ENCODE assay signal across 8 cellular contexts in genomic region chr2:227717687-227718567, GRCh38. TPM values are rescaled to one million over a fixed set of nuclear protein-coding genes. Genes with fewer than 3 reads are reported as not detected.
DNase-seq lines count a peak whose midpoint lies in the region; ATAC-seq and TF ChIP-seq lines count a peak whose summit lies in the region.

TSS of gene SLC19A3 (minus strand) at chr2:227718028. CDS start at chr2:227702318, 15,710 bp downstream.

- ATAC-seq in natural killer cell treated with Interleukin-12 subunit alpha and Interleukin-12 subunit beta and Interleukin-15 and Interleukin-18, amount 100 ng/mL, for 72 hours: no peak

- H3K36me3 ChIP-seq in WERI-Rb-1: no peaks in the 10 kb centered on the region

- peak within 1 kb of the TSS; percentile 53 to 87 (median 66) for H3K27ac Mint-ChIP-seq in nephron
- H3K27ac Mint-ChIP-seq in natural killer cell treated with Interleukin-12 subunit alpha and Interleukin-12 subunit beta and Interleukin-15 and Interleukin-18, amount 100 ng/mL, for 72 hours: no peak within 1 kb of the TSS

- H3K4me3 Mint-ChIP-seq in nephron: peak within 1 kb of the TSS; percentile 81 to 87 (median 83)
- H3K4me3 Mint-ChIP-seq in natural killer cell treated with Interleukin-12 subunit alpha and Interleukin-12 subunit beta and Interleukin-15 and Interleukin-18, amount 100 ng/mL, for 72 hours: no peak within 1 kb of the TSS

- H3K4me3 ChIP-seq in WERI-Rb-1 (ENCODE audit: low read depth, low read length): peak within 1 kb of the TSS; percentile 28

- H3K27me3 Mint-ChIP-seq in nephron (ENCODE audit: low read depth): peaks cover 24% of the 10 kb centered on the region
- H3K27me3 Mint-ChIP-seq in natural killer cell treated with Interleukin-12 subunit alpha and Interleukin-12 subunit beta and Interleukin-15 and Interleukin-18, amount 100 ng/mL, for 72 hours: peaks cover 3 to 6% of the 10 kb centered on the region in 2 donors

- peaks cover 13% of the 10 kb centered on the region for H3K4me1 Mint-ChIP-seq in nephron
- H3K4me1 Mint-ChIP-seq in natural killer cell treated with Interleukin-12 subunit alpha and Interleukin-12 subunit beta and Interleukin-15 and Interleukin-18, amount 100 ng/mL, for 72 hours (ENCODE audit: low read depth in 2 of 2): no peaks in the 10 kb centered on the region

- no peak within 1 kb of the TSS for H3K27ac ChIP-seq in WERI-Rb-1

- peaks cover 3% of the 10 kb centered on the region for H3K27me3 ChIP-seq in WERI-Rb-1 (ENCODE audit: insufficient read depth, low read depth, severe bottlenecking)

- TF ChIP-seq CTCF in WERI-Rb-1 (IDR thresholded peaks at IDR 0.05; ENCODE audit: low read depth, low read length) (no peak), nephron (IDR thresholded peaks at IDR 0.05; ENCODE audit: unreplicated experiment in 3 of 3) (no peak), GM13976 (IDR thresholded peaks at IDR 0.05; ENCODE audit: borderline replicate concordance, control extremely low read depth, extremely low read depth, insufficient read depth, missing control alignments) (no peak)

- H3K9me3 Mint-ChIP-seq in nephron: no peaks in the 10 kb centered on the region
- no peaks in the 10 kb centered on the region for H3K9me3 Mint-ChIP-seq in natural killer cell treated with Interleukin-12 subunit alpha and Interleukin-12 subunit beta and Interleukin-15 and Interleukin-18, amount 100 ng/mL, for 72 hours

- in situ Hi-C loops in GM13976 (cut with MboI; ENCODE audit: low sequenced_read_pairs, unreplicated experiment): no loop called here

- peak; percentile 3 for DNase-seq in stimulated activated CD4-positive, alpha-beta T cell treated with anti-CD3 and anti-CD28 coated beads, Interleukin-1b, Interleukin-23, amount 100 ng/mL, for 48 hours
- no peak for DNase-seq in stimulated activated CD4-positive, alpha-beta T cell treated with anti-CD3 and anti-CD28 coated beads, Interleukin-4, amount 100 ng/mL, for 24 hours
- DNase-seq in WERI-Rb-1 (peak; percentile 29), globus pallidus (ENCODE audit: low spot score) (peak; percentile 75), UCSD-AML1 (lab: John Stamatoyannopoulos, UW; ENCODE audit: unreplicated experiment) (no peak), GM13976 (ENCODE audit: low spot score) (no peak)
- no peak for DNase-seq in natural killer cell treated with Interleukin-12 subunit alpha and Interleukin-12 subunit beta and Interleukin-15 and Interleukin-18, amount 100 ng/mL, for 72 hours (ENCODE audit: low spot score)

- H3K9me3 ChIP-seq in WERI-Rb-1 (ENCODE audit: severe bottlenecking): no peaks in the 10 kb centered on the region

- no peaks in the 10 kb centered on the region for H3K36me3 Mint-ChIP-seq in nephron (ENCODE audit: low read depth)
- no peaks in the 10 kb centered on the region for H3K36me3 Mint-ChIP-seq in natural killer cell treated with Interleukin-12 subunit alpha and Interleukin-12 subunit beta and Interleukin-15 and Interleukin-18, amount 100 ng/mL, for 72 hours

RNA-seq across cellular contexts. Expression of gene SLC19A3, which starts in this region (rescaled TPM):
- not detected for total RNA-seq in natural killer cell treated with Interleukin-12 subunit alpha and Interleukin-12 subunit beta and Interleukin-15 and Interleukin-18, amount 100 ng/mL, for 72 hours

Comparison
In these comparisons a context has a peak if more than half of its experiments do, and no peak if none do; other contexts are left out.
1. DNase-seq: peak in stimulated activated CD4-positive, alpha-beta T cell treated with anti-CD3 and anti-CD28 coated beads, Interleukin-1b, Interleukin-23, amount 100 ng/mL, for 48 hours (single experiment), WERI-Rb-1 (single experiment) and globus pallidus (single experiment); none in stimulated activated CD4-positive, alpha-beta T cell treated with anti-CD3 and anti-CD28 coated beads, Interleukin-4, amount 100 ng/mL, for 24 hours (single experiment), UCSD-AML1 (single experiment), GM13976 (single experiment) and natural killer cell treated with Interleukin-12 subunit alpha and Interleukin-12 subunit beta and Interleukin-15 and Interleukin-18, amount 100 ng/mL, for 72 hours (single experiment).
2. H3K27ac Mint-ChIP-seq: peak in nephron (3 of 3); none in natural killer cell treated with Interleukin-12 subunit alpha and Interleukin-12 subunit beta and Interleukin-15 and Interleukin-18, amount 100 ng/mL, for 72 hours (0 of 2).